29 cellular contexts compared by ENCODE assay signal in the genomic region with DNA sequence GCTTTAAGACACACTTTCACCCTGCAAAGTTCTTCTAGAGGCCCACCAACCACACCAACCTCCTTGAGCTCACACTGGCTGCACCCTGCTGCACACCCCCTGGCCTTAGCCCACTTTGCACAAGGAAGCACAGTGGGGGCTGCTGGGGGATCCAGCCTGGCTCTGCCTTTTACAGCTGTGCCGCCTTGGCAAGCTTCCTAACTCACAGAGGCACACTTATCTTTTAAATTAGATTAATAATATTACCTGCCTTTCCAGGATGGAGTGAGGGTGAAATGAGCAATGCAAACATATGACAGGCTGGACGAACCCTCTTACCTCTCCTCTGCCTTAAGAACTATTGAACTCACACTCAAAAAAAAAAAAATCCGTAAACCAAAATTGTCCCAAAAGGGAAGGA.
"Had no signal": no experiment of that assay in that cellular context is flagged by ENCODE, and none has a peak within 500 bp of the region (broad histone marks: within the 10 kb centered on the region; RNA-seq: fewer than 3 reads in every experiment).

No MANE protein-coding gene starts in this region.

- H3K36me3 ChIP-seq: adrenal gland, brain microvascular endothelial cell, breast epithelium had no signal

- H3K27ac ChIP-seq: adrenal gland, body of pancreas, brain microvascular endothelial cell, breast epithelium, VCaP had no signal

- H3K27me3 ChIP-seq: adrenal gland, body of pancreas, brain microvascular endothelial cell, breast epithelium had no signal

- DNase-seq: activated B cell treated with CpG ODN at 0.5 μM for 24 hours; activated CD4-positive, alpha-beta memory T cell treated with anti-CD3 and anti-CD28 coated beads for 36 hours; activated CD4-positive, alpha-beta T cell treated with anti-CD3 and anti-CD28 coated beads for 4 hours; activated CD4-positive, alpha-beta T cell treated with anti-CD3 and anti-CD28 coated beads, Interleukin-2, amount 10 ng/mL, durations not matched to agents 24 days and 14 days; activated CD4-positive, alpha-beta T cell treated with anti-CD3 and anti-CD28 coated beads, Interleukin-2, amount 50 U/mL, for 1 hour; activated CD4-positive, alpha-beta T cell treated with anti-CD3 and anti-CD28 coated beads, Interleukin-2, amount 50 U/mL, for 4 hours; activated CD4-positive, CD25-positive, alpha-beta regulatory T cell treated with anti-CD3 and anti-CD28 coated beads, Interleukin-2, amount 50 U/mL, for 72 hours; activated CD8-positive, alpha-beta memory T cell treated with anti-CD3 and anti-CD28 coated beads, Interleukin-2, amount 50 U/mL, for 4 hours; activated CD8-positive, alpha-beta T cell treated with anti-CD3 and anti-CD28 coated beads for 36 hours; activated effector memory CD4-positive, alpha-beta T cell treated with anti-CD3 and anti-CD28 coated beads, Interleukin-2, amount 50 U/mL, for 16 hours; activated gamma-delta T cell treated with Interleukin-2 at 50 U/mL for 16 hours; activated naive CD4-positive, alpha-beta T cell; activated naive CD4-positive, alpha-beta T cell treated with anti-CD3 and anti-CD28 coated beads for 36 hours; activated naive CD4-positive, alpha-beta T cell treated with anti-CD3 and anti-CD28 coated beads, Interleukin-2, amount 50 U/mL, for 16 hours; activated naive CD8-positive, alpha-beta T cell treated with anti-CD3 and anti-CD28 coated beads for 36 hours; activated T-cell treated with anti-CD3 and anti-CD28 coated beads for 4 hours; activated T-cell treated with anti-CD3 and anti-CD28 coated beads, Interleukin-2, amount 50 U/mL, for 1 hour; activated T-cell treated with anti-CD3 and anti-CD28 coated beads, Interleukin-2, amount 50 U/mL, for 4 hours; activated T-cell treated with anti-CD3 and anti-CD28 coated beads, Interleukin-2, amount 50 U/mL, for 72 hours; adrenal gland; amniotic stem cell; aorta; body of pancreas; brain microvascular endothelial cell; central memory CD4-positive, alpha-beta T cell; T-helper 2 cell; T-helper 9 cell had no signal

- H3K9me3 ChIP-seq: adrenal gland, body of pancreas, breast epithelium had no signal

- H3K4me1 ChIP-seq: adrenal gland, body of pancreas, breast epithelium had no signal

- H3K4me3 ChIP-seq: adrenal gland, body of pancreas, breast epithelium had no signal
